10 cellular contexts compared by ENCODE assay signal in the genomic region with DNA sequence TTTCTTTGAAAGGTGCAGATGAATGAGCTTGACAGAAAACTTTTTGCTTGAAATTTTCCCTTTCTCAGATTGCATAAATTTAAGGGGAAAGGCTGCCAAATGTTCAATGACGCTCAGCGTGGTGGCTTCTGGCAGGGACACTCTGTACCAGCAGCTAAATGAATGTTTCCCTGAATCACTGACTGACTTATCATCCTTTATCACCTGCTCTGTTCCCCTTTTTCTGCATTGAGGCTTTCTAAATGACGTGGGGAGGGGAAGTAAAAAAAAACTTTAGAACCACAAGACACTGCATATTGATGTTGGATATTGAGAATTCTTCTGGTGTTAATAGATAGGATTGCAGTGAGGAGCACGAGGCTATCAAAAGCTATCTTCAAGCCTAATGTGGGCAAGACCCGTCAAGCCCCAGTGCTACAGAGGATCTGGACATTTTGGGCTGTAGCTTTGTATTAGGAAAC. TPM values are rescaled to one million over a fixed set of nuclear protein-coding genes. Genes with fewer than 3 reads are reported as not detected.
DNase-seq lines count a peak whose midpoint lies in the region; ATAC-seq and TF ChIP-seq lines count a peak whose summit lies in the region.
"Had no signal": no experiment of that assay in that cellular context is flagged by ENCODE, and none has a peak within 500 bp of the region (broad histone marks: within the 10 kb centered on the region; RNA-seq: fewer than 3 reads in every experiment).

No MANE protein-coding gene starts in this region.

- H3K9me3 ChIP-seq in transverse colon = no peaks in the 10 kb centered on the region

- WGBS in transverse colon (ENCODE audit: low coverage in 1 of 2), 2 donors = 61 to 91% methylated on average over 5 of the region's 5 CpGs

- H3K36me3 Mint-ChIP-seq in endothelial cell (ENCODE audit: low read depth, unreplicated experiment) = no peaks in the 10 kb centered on the region

- peak; percentile 16 for DNase-seq in GDM1 (lab: John Stamatoyannopoulos, UW)
- peak; percentile 76 for DNase-seq in germinal center (ENCODE audit: low spot score)
- no peak for DNase-seq in transverse colon
- no peak for DNase-seq in H4 (ENCODE audit: low spot score)
- no peak for DNase-seq in SW480 (ENCODE audit: low spot score)
- DNase-seq in endothelial cell (ENCODE audit: low spot score) = no peak

- no peak for TF ChIP-seq POLR2A in transverse colon (IDR thresholded peaks at IDR 0.05)

- H3K4me3 ChIP-seq in transverse colon = no peak overlapping the region

- ATAC-seq in GM19455 (IDR thresholded peaks at IDR 0.05; ENCODE audit: unreplicated experiment) (peak; percentile 51), HG03520 (IDR thresholded peaks at IDR 0.05; ENCODE audit: unreplicated experiment) (peak; percentile 52)

- H3K27ac Mint-ChIP-seq in endothelial cell (ENCODE audit: unreplicated experiment) = no peak overlapping the region

- TF ChIP-seq CTCF in transverse colon (IDR thresholded peaks at IDR 0.05) = no peak
- TF ChIP-seq CTCF in endothelial cell (IDR thresholded peaks at IDR 0.05; ENCODE audit: unreplicated experiment) = no peak

- intact Hi-C loops in transverse colon (cut with DNase I; ENCODE audit: low total_unique reads) = loop anchor here (10.0 kb wide), 1 partner anchor 197 kb away; no protein-coding TSS in a partner anchor

- H3K4me1 Mint-ChIP-seq in endothelial cell (ENCODE audit: unreplicated experiment) = no peaks in the 10 kb centered on the region

- in situ Hi-C loops in transverse colon (cut with MboI; ENCODE audit: low pct_ligation_motif_present in 1 of 4, low pct_unique_long_range_greater_than_20kb in 1 of 4, low sequenced_read_pairs in 3 of 4) = loop anchor here in 3 of 4 donors (25.0 kb wide), 3 partner anchors 130 to 420 kb away; no protein-coding TSS in a partner anchor

- H3K36me3 ChIP-seq in transverse colon = no peaks in the 10 kb centered on the region

- TF ChIP-seq EP300 in transverse colon (IDR thresholded peaks at IDR 0.05; ENCODE audit: low read depth) = peak; percentile 55

- H3K9me3 Mint-ChIP-seq in endothelial cell (ENCODE audit: unreplicated experiment) = no peaks in the 10 kb centered on the region

- H3K4me1 ChIP-seq in transverse colon = peaks cover 0 to 3% (median 0%) of the 10 kb centered on the region in 4 donors

- no peak overlapping the region for H3K4me3 Mint-ChIP-seq in endothelial cell (ENCODE audit: unreplicated experiment)

- no peaks in the 10 kb centered on the region for H3K27me3 Mint-ChIP-seq in endothelial cell (ENCODE audit: unreplicated experiment)

- no peaks in the 10 kb centered on the region for H3K27me3 ChIP-seq in transverse colon

- H3K27ac ChIP-seq in transverse colon = no peak overlapping the region

RNA-seq across cellular contexts. Expression of a gene that starts 46.9 kb away (rescaled TPM):
- total RNA-seq in transverse colon (1 to 10 TPM in 2 of 4 donors, not detected in 2; 3.3 to 5.5 TPM), endothelial cell (ENCODE audit: unreplicated experiment) (4.8 TPM)
- total RNA-seq in H4 (2014; rRNA removed; shearing (Covaris generic)) = 0.89 and 1.1 TPM in 2 replicates
- total RNA-seq: glomerular endothelial cell; T-helper 2 cell treated with Interferon-gamma antibody and Interleukin-4, amounts not matched to agents 100 ng/mL and 5 ng/mL, for 36 hours had no signal

Comparison
In these comparisons a context has a peak if more than half of its experiments do, and no peak if none do; other contexts are left out.
1. DNase-seq: peak in GDM1 (single experiment) and germinal center (single experiment); none in transverse colon (single experiment), H4 (single experiment), SW480 (single experiment) and endothelial cell (single experiment).